ENCODE assay signal across 2 cellular contexts in genomic region chr7:13308423-13308822, GRCh38.
TF ChIP-seq lines count a peak whose summit lies in the region.

No MANE protein-coding gene starts in this region.

TF ChIP-seq in SK-N-SH, 30 proteins besides CTCF, POLR2A, EP300 and RAD21 (continued from another document):
- TF ChIP-seq GABPA (IDR thresholded peaks at IDR 0.05; ENCODE audit: low read depth), result no peak
- TF ChIP-seq RCOR1 (IDR thresholded peaks at IDR 0.05; ENCODE audit: low read length), result peak; percentile 48; the same call in 1 of the 2 replicates
- TF ChIP-seq MEF2A (IDR thresholded peaks at IDR 0.05; ENCODE audit: borderline replicate concordance, low read depth), result no peak
- TF ChIP-seq ZBTB33 (IDR thresholded peaks at IDR 0.05; ENCODE audit: borderline replicate concordance, low read depth), result no peak
- TF ChIP-seq REST (IDR thresholded peaks at IDR 0.05; ENCODE audit: low read depth, low read length), result no peak
- no peak for TF ChIP-seq RXRA (IDR thresholded peaks at IDR 0.05; ENCODE audit: borderline replicate concordance, low read depth)

TF ChIP-seq in SK-N-SH treated with all-trans-retinoic acid at 6 μM for 48 hours, 23 proteins besides CTCF, POLR2A, EP300 and RAD21 (continued from another document):
- TF ChIP-seq TSHZ2 (CRISPR knock-in tag; IDR thresholded peaks at IDR 0.05) (peak; percentile 68; the same call in 1 of the 2 replicates), TCF4 (CRISPR knock-in tag; IDR thresholded peaks at IDR 0.05; ENCODE audit: borderline replicate concordance) (peak; percentile 68; the same call in 1 of the 2 replicates), ISL1 (CRISPR knock-in tag; IDR thresholded peaks at IDR 0.05) (peak; percentile 17; the same call in 1 of the 2 replicates)
